In the genomic region with DNA sequence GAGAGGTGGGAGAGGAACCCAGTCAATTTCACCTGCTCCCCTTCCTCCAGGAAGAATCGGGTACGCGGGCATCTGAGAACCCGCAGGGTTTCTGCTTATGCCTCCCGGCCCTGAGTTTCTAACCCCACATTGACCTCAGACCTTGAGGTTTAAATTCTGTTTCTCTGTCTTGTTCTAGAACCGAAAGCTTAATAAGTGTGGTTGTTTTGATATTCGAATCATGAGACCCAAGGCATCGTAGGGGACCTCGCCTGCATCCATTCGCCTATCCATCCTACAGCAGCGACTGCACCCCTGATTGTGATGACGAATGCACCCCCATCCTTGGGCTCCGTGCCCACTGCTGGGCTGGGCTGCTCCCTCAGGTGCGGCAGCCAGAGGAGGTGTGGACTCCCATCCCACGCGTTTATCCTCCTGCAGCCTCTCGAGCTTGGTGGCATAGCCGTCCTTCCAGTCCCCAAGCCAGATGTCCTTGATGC, we compare ENCODE assay signal across 8 cellular contexts.
A peak's percentile ranks its signal among the peaks of the same experiment; 100 is the strongest.
DNase-seq lines count a peak whose midpoint lies in the region; ATAC-seq and TF ChIP-seq lines count a peak whose summit lies in the region.

No MANE protein-coding gene starts in this region.

- 9 to 12% (median 10%) methylated on average over 18 of the region's 18 CpGs for WGBS in ovary, 3 donors

- no peak overlapping the region for H3K27ac ChIP-seq in CD8-positive, alpha-beta T cell (ENCODE audit: low read depth, low read length)
- H3K27ac ChIP-seq in ovary = no peak overlapping the region

- H3K27me3 ChIP-seq in CD8-positive, alpha-beta T cell (ENCODE audit: insufficient read depth, low read length) = no peaks in the 10 kb centered on the region
- no peaks in the 10 kb centered on the region for H3K27me3 ChIP-seq in ovary

- H3K9me3 ChIP-seq in CD8-positive, alpha-beta T cell (ENCODE audit: low read length) = no peaks in the 10 kb centered on the region
- H3K9me3 ChIP-seq in T-helper 17 cell (ENCODE audit: control insufficient read depth, low read length, poor library complexity, severe bottlenecking) = no peaks in the 10 kb centered on the region
- no peaks in the 10 kb centered on the region for H3K9me3 ChIP-seq in ovary

- TF ChIP-seq EP300 in ovary (IDR thresholded peaks at IDR 0.05) = no peak

- H3K36me3 ChIP-seq in CD8-positive, alpha-beta T cell (ENCODE audit: insufficient read depth, low read length) = no peaks in the 10 kb centered on the region
- no peaks in the 10 kb centered on the region for H3K36me3 ChIP-seq in ovary

- H3K4me1 ChIP-seq in CD8-positive, alpha-beta T cell (ENCODE audit: insufficient read depth, low read length) = peaks cover 24% of the 10 kb centered on the region
- H3K4me1 ChIP-seq in ovary (ENCODE audit: insufficient read depth) = peaks cover 14% of the 10 kb centered on the region

- no peak overlapping the region for H3K27ac Mint-ChIP-seq in CD8-positive, alpha-beta T cell
- H3K27ac Mint-ChIP-seq in T-helper 17 cell = peak overlapping the region; percentile 8

- peak; percentile 47 for ATAC-seq in CD8-positive, alpha-beta T cell
- ATAC-seq in T-helper 17 cell (peak; percentile 50), GM21723 (IDR thresholded peaks at IDR 0.05; ENCODE audit: unreplicated experiment) (no peak), HG02798 (IDR thresholded peaks at IDR 0.05; ENCODE audit: poor library complexity, unreplicated experiment) (no peak)

- TF ChIP-seq POLR2A in ovary (IDR thresholded peaks at IDR 0.05) = no peak

- H3K4me1 Mint-ChIP-seq in CD8-positive, alpha-beta T cell (ENCODE audit: low read depth) = peaks cover 23% of the 10 kb centered on the region
- peaks cover 30% of the 10 kb centered on the region for H3K4me1 Mint-ChIP-seq in T-helper 17 cell

- CTCF ChIA-PET in CD8-positive, alpha-beta T cell (lab: Charles Lee) = interaction anchor here (2.3 kb wide), 1 partner anchor 21 kb away, joined by 6 read pairs; no protein-coding TSS in a partner anchor

- peaks cover 5% of the 10 kb centered on the region for H3K27me3 Mint-ChIP-seq in CD8-positive, alpha-beta T cell (ENCODE audit: low read depth)
- peaks cover 10% of the 10 kb centered on the region for H3K27me3 Mint-ChIP-seq in T-helper 17 cell

- H3K36me3 Mint-ChIP-seq in CD8-positive, alpha-beta T cell = no peaks in the 10 kb centered on the region
- no peaks in the 10 kb centered on the region for H3K36me3 Mint-ChIP-seq in T-helper 17 cell (ENCODE audit: low read depth)

- H3K4me3 Mint-ChIP-seq in CD8-positive, alpha-beta T cell = peak overlapping the region; percentile 75
- peak overlapping the region; percentile 87 for H3K4me3 Mint-ChIP-seq in T-helper 17 cell

- no peak for TF ChIP-seq CTCF in CD8-positive, alpha-beta T cell (IDR thresholded peaks at IDR 0.05)
- TF ChIP-seq CTCF in epithelial cell of proximal tubule (conservative IDR thresholded peaks at IDR 0.05; ENCODE audit: low read depth, low read length) (no peak), ovary (IDR thresholded peaks at IDR 0.05) (no peak)

- H3K4me3 ChIP-seq in CD8-positive, alpha-beta T cell (ENCODE audit: low read depth, low read length) = peak overlapping the region; percentile 42
- H3K4me3 ChIP-seq in epithelial cell of proximal tubule (ENCODE audit: low read depth, low read length) (peak overlapping the region; percentile 35), ovary (peak overlapping the region; percentile 31)

- intact Hi-C loops in CD8-positive, alpha-beta T cell (cut with DNase I, micrococcal nuclease) = loop anchor here (1.0 to 5.0 kb wide), 8 partner anchors 22 to 153 kb away; a partner anchor contains a TSS
- intact Hi-C loops in ovary (cut with DNase I) = loop anchor here in 2 of 4 donors (5.0 to 10.0 kb wide), 3 partner anchors 58 to 226 kb away; a partner anchor contains a TSS

- H3K9me3 Mint-ChIP-seq in CD8-positive, alpha-beta T cell = no peaks in the 10 kb centered on the region

- DNase-seq in CD8-positive, alpha-beta T cell = peak in 2 of 7 experiments; percentile 33 to 50
- DNase-seq in T-helper 17 cell = no peak
- DNase-seq in epithelial cell of proximal tubule (ENCODE audit: low read depth) = no peak
- DNase-seq in ovary = peak in 3 of 5 donors; percentile 67 to 71 (median 69)
- DNase-seq in hepatic stellate cell (ENCODE audit: low spot score) = no peak
- DNase-seq in dedifferentiated amniotic fluid mesenchymal stem cell (ENCODE audit: extremely low spot score) = no peak

- POLR2A ChIA-PET in CD8-positive, alpha-beta T cell (lab: Charles Lee) = interaction anchor here (1.1 to 1.5 kb wide), 3 partner anchors 11 to 81 kb away, joined by 4 to 7 read pairs (median 4); a partner anchor contains a TSS

Comparison
In these comparisons a context has a peak if more than half of its experiments do, and no peak if none do; other contexts are left out.
1. ATAC-seq: peak in CD8-positive, alpha-beta T cell (single experiment) and T-helper 17 cell (single experiment); none in GM21723 (single experiment) and HG02798 (single experiment).
2. DNase-seq: peak in ovary (3 of 5); none in T-helper 17 cell (0 of 3), epithelial cell of proximal tubule (single experiment), hepatic stellate cell (single experiment) and dedifferentiated amniotic fluid mesenchymal stem cell (single experiment).
3. Peak in every context shown above with its lines, with median percentiles within 50 percentile points of each other: H3K4me3 ChIP-seq.